11 cellular contexts compared by ENCODE assay signal in the genomic region with DNA sequence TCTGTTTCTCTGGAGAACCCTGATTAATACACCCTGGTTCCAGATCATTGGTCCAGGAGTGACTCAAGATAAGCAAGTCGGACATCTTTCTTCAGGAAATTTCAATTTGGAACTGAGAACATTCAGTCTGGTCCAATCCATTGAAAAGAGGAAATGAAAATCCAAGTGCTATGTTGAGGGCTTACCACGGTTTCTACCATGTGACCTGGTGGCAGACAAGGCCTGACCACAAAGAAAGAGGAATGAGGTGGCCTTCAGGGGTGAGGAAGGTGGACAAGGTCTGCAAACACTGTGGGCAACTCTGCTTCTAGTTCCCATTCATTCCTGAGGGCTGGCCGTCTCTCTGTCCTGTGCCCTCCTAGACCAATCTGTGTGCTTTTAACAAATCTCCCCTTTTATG.
A peak's percentile ranks its signal among the peaks of the same experiment; 100 is the strongest.
DNase-seq lines count a peak whose midpoint lies in the region; ATAC-seq and TF ChIP-seq lines count a peak whose summit lies in the region.
"Had no signal": no experiment of that assay in that cellular context is flagged by ENCODE, and none has a peak within 500 bp of the region (broad histone marks: within the 10 kb centered on the region; RNA-seq: fewer than 3 reads in every experiment).

No MANE protein-coding gene starts in this region.

- H3K4me1 Mint-ChIP-seq in osteocyte (ENCODE audit: unreplicated experiment): no peaks in the 10 kb centered on the region

- H3K27ac ChIP-seq in ascending aorta: no peak overlapping the region
- H3K27ac ChIP-seq: right lobe of liver had no signal

- DNase-seq in putamen (ENCODE audit: low spot score) (peak; percentile 17), ecto neural progenitor cell (ENCODE audit: low spot score) (no peak), ascending aorta (ENCODE audit: low spot score in 2 of 2) (no peak), osteocyte (ENCODE audit: extremely low spot score, unreplicated experiment) (no peak), T1000 (lab: John Stamatoyannopoulos, UW) (no peak)
- DNase-seq: activated B cell treated with CpG ODN at 0.5 μM for 24 hours, right lobe of liver had no signal

- intact Hi-C loops in ascending aorta (cut with DNase I): no loop called here

- H3K9me3 ChIP-seq in ascending aorta: no peaks in the 10 kb centered on the region
- H3K9me3 ChIP-seq: right lobe of liver had no signal

- no peak overlapping the region for H3K4me3 ChIP-seq in ascending aorta
- H3K4me3 ChIP-seq: right lobe of liver had no signal

- H3K4me3 Mint-ChIP-seq in osteocyte (ENCODE audit: unreplicated experiment): no peak overlapping the region
- H3K4me3 Mint-ChIP-seq: activated B cell treated with CpG ODN at 0.5 μM for 24 hours had no signal

- no peaks in the 10 kb centered on the region for H3K36me3 ChIP-seq in ascending aorta
- H3K36me3 ChIP-seq: right lobe of liver had no signal

- H3K27me3 Mint-ChIP-seq in osteocyte (ENCODE audit: unreplicated experiment): no peaks in the 10 kb centered on the region

- no peaks in the 10 kb centered on the region for H3K4me1 ChIP-seq in ascending aorta
- H3K4me1 ChIP-seq: right lobe of liver had no signal

- ATAC-seq in GM19023 (IDR thresholded peaks at IDR 0.05; ENCODE audit: unreplicated experiment) (peak; percentile 84), HG02642 (IDR thresholded peaks at IDR 0.05; ENCODE audit: poor library complexity, unreplicated experiment) (peak; percentile 91), HG03521 (IDR thresholded peaks at IDR 0.05; ENCODE audit: unreplicated experiment) (peak; percentile 78)
- ATAC-seq: left lobe of liver had no signal

- H3K27ac Mint-ChIP-seq in osteocyte (ENCODE audit: unreplicated experiment): no peak overlapping the region
- H3K27ac Mint-ChIP-seq: activated B cell treated with CpG ODN at 0.5 μM for 24 hours had no signal

- TF ChIP-seq CTCF in ascending aorta (IDR thresholded peaks at IDR 0.05) (no peak), osteocyte (IDR thresholded peaks at IDR 0.05) (no peak)

- H3K9me3 Mint-ChIP-seq in osteocyte (ENCODE audit: unreplicated experiment): no peaks in the 10 kb centered on the region
- H3K9me3 Mint-ChIP-seq: activated B cell treated with CpG ODN at 0.5 μM for 24 hours had no signal

- no peaks in the 10 kb centered on the region for H3K36me3 Mint-ChIP-seq in osteocyte (ENCODE audit: unreplicated experiment)

- no peaks in the 10 kb centered on the region for H3K27me3 ChIP-seq in ascending aorta
- H3K27me3 ChIP-seq: right lobe of liver had no signal
